ENCODE assay signal across 16 cellular contexts in the genomic region with DNA sequence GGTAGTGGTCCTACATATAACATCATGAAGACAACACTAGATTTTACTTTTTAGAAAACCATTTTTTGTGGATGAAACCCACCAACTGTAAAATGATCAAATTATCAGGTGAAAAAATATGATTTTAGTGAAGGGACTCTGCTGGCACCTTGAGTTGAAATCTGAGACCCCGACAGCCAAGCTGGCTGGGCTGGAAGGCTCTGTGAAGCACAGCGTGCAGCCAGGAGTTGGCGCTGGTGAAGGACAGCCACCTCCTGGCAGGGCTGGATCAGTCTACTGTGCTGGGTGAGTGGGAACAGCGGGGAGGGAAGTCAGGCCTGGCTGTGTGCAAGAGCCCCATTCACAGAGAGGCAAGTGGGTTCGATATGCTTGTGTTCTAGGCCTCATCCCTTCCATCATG. TPM values are rescaled to one million over a fixed set of nuclear protein-coding genes. Genes with fewer than 3 reads are reported as not detected.
DNase-seq lines count a peak whose midpoint lies in the region; ATAC-seq, FAIRE-seq and TF ChIP-seq lines count a peak whose summit lies in the region.
"Had no signal": no experiment of that assay in that cellular context is flagged by ENCODE, and none has a peak within 500 bp of the region (broad histone marks: within the 10 kb centered on the region; RNA-seq: fewer than 3 reads in every experiment).

No MANE protein-coding gene starts in this region.

- no peak overlapping the region for H3K23ac ChIP-seq in IMR-90 (ENCODE audit: low read depth, low read length)

- H3K14ac ChIP-seq in IMR-90 (replicated peaks; ENCODE audit: low read depth, low read length): peak overlapping the region; percentile 58; the same call in 1 of the 2 replicates

- DNase-seq in GM23338 (ENCODE audit: low spot score) (peak; percentile 48), IMR-90 (no peak), cerebellar cortex (ENCODE audit: low spot score) (peak; percentile 45), mesothelial cell of epicardium (ENCODE audit: low spot score in 2 of 2, unreplicated experiment in 2 of 2) (no peak), HK-2 (ENCODE audit: unreplicated experiment) (no peak), GM23248 (no peak), GM19239 (ENCODE audit: insufficient read length, low spot score) (no peak), neural progenitor cell (ENCODE audit: low spot score) (no peak)
- DNase-seq: KBM-7, NCI-H1436, NCI-H2081, NCI-H226, NCI-H748 treated with DMSO at 0.1 percent for 48 hours had no signal

- 0 out of 2 replicates have a peak, but pooled peaks cover 5% of the 10 kb centered on the region for H3K4me1 ChIP-seq in GM23338 (ENCODE audit: insufficient read depth)
- H3K4me1 ChIP-seq in IMR-90 (ENCODE audit: control insufficient read depth, insufficient read depth, low read length): peaks cover 4% of the 10 kb centered on the region; the same call in 1 of the 2 replicates
- H3K4me1 ChIP-seq in GM23248 (ENCODE audit: insufficient read depth): peaks cover 26% of the 10 kb centered on the region
- peaks cover 2% of the 10 kb centered on the region for H3K4me1 ChIP-seq in neural progenitor cell
- H3K4me1 ChIP-seq: A549 had no signal

- H3K9me2 ChIP-seq in GM23338 (ENCODE audit: insufficient read depth): peaks cover 6% of the 10 kb centered on the region; the same call in 1 of the 2 replicates
- H3K9me2 ChIP-seq in GM23248 (ENCODE audit: insufficient read depth): no peaks in the 10 kb centered on the region

- H3K9ac ChIP-seq in IMR-90 (ENCODE audit: low read depth, low read length): no peak overlapping the region
- no peak overlapping the region for H3K9ac ChIP-seq in GM23248
- H3K9ac ChIP-seq in neural progenitor cell: no peak overlapping the region

- H3K4me2 ChIP-seq in GM23338 (no peak overlapping the region), IMR-90 (ENCODE audit: low read depth, low read length) (no peak overlapping the region), GM23248 (ENCODE audit: unreplicated experiment) (no peak overlapping the region), neural progenitor cell (no peak overlapping the region)
- H3K4me2 ChIP-seq: A549 had no signal

- ATAC-seq in GM23338 (peak; percentile 98), IMR-90 (ENCODE audit: low read depth) (no peak)

- CTCF ChIA-PET in IMR-90 (lab: Yijun Ruan, JAX): no interaction called here

- peak overlapping the region; percentile 70; the same call in 1 of the 2 replicates for H2AK5ac ChIP-seq in IMR-90 (ENCODE audit: low read depth, low read length)

- H3K79me2 ChIP-seq in GM23338 (replicated peaks; ENCODE audit: insufficient read depth) (no peaks in the 10 kb centered on the region; the same call in 1 of the 2 replicates), GM23248 (ENCODE audit: insufficient read depth) (peaks cover 100% of the 10 kb centered on the region), neural progenitor cell (ENCODE audit: low read depth) (no peaks in the 10 kb centered on the region)

- peaks cover 14% of the 10 kb centered on the region for H3K4me1 Mint-ChIP-seq in GM23338
- H3K4me1 Mint-ChIP-seq in mesothelial cell of epicardium: peaks cover 13% of the 10 kb centered on the region
- peaks cover 4% of the 10 kb centered on the region for H3K4me1 Mint-ChIP-seq in neural progenitor cell

- no peak for TF ChIP-seq RAD21 in IMR-90 (IDR thresholded peaks at IDR 0.05; ENCODE audit: low read length)

- H4K8ac ChIP-seq in IMR-90 (ENCODE audit: low read depth in 2 of 2, low read length in 2 of 2): peak overlapping the region in 1 of 2 experiments; percentile 48; a peak in 2 of 4 replicates

- no peak overlapping the region; the same call in 1 of the 2 replicates for H4K5ac ChIP-seq in IMR-90 (ENCODE audit: low read depth, low read length)

- H2BK120ac ChIP-seq in IMR-90 (ENCODE audit: low read depth, low read length): no peak overlapping the region

- H3K27ac Mint-ChIP-seq in GM23338 (no peak overlapping the region), mesothelial cell of epicardium (peak overlapping the region; percentile 77), neural progenitor cell (no peak overlapping the region)

- peak overlapping the region; percentile 66 for H2BK5ac ChIP-seq in IMR-90 (ENCODE audit: low read depth, low read length, poor library complexity, severe bottlenecking)

- H3K56ac ChIP-seq in IMR-90 (ENCODE audit: extremely low read depth, insufficient read depth, low read length): no peak overlapping the region

- H3K9me3 Mint-ChIP-seq in GM23338 (peaks cover 26% of the 10 kb centered on the region), mesothelial cell of epicardium (peaks cover 8% of the 10 kb centered on the region), neural progenitor cell (peaks cover 16% of the 10 kb centered on the region)

- no peak for TF ChIP-seq POLR2A in IMR-90 (IDR thresholded peaks at IDR 0.05; ENCODE audit: low read depth, low read length)

- POLR2A ChIA-PET in IMR-90 (lab: Charles Lee; ENCODE audit: unreplicated experiment): interaction anchor here (0.6 kb wide), 1 partner anchor 697 kb away, joined by 3 read pairs; no protein-coding TSS in a partner anchor

- WGBS in IMR-90 (ENCODE audit: extremely low coverage in 2 of 2, insufficient read length in 1 of 2), 2 experiments: no CpG with 5 or more reads among the region's 5 CpGs
- 74 to 80% methylated on average over 5 of the region's 5 CpGs for WGBS in GM23248 (ENCODE audit: low coverage in 1 of 2, low lambda C conversion rate in 2 of 2, missing lambda C conversion rate in 2 of 2), 2 experiments

- H3K4ac ChIP-seq in IMR-90 (ENCODE audit: low read depth, low read length): no peak overlapping the region; the same call in 1 of the 2 replicates

- TF ChIP-seq CTCF in GM23338 (conservative IDR thresholded peaks at IDR 0.05; ENCODE audit: low read depth in 2 of 2) (peak in 1 of 2 experiments; percentile 60; a peak in 2 of 4 replicates), IMR-90 (conservative IDR thresholded peaks at IDR 0.05; ENCODE audit: low read depth, low read length) (no peak), mesothelial cell of epicardium (IDR thresholded peaks at IDR 0.05; ENCODE audit: unreplicated experiment) (no peak), neural progenitor cell (IDR thresholded peaks at IDR 0.05) (no peak)

- no peak overlapping the region for H2AK9ac ChIP-seq in IMR-90 (replicated peaks; ENCODE audit: low read depth, low read length, poor library complexity)

- intact Hi-C loops in IMR-90 (cut with micrococcal nuclease): loop anchor here (5.0 kb wide), 1 partner anchor 40 kb away; no protein-coding TSS in a partner anchor

- dilution Hi-C loops in IMR-90 (cut with HindIII; ENCODE audit: low sequenced_read_pairs, unreplicated experiment): no loop called here

- no peak overlapping the region for H2BK20ac ChIP-seq in IMR-90 (ENCODE audit: low read depth, low read length)

- H3K4me3 Mint-ChIP-seq in GM23338 (no peak overlapping the region), mesothelial cell of epicardium (no peak overlapping the region), neural progenitor cell (no peak overlapping the region)

- peaks cover 19% of the 10 kb centered on the region; the same call in 2 of the 3 replicates for H3K36me3 Mint-ChIP-seq in GM23338 (ENCODE audit: low read depth)
- H3K36me3 Mint-ChIP-seq in mesothelial cell of epicardium: peaks cover 9% of the 10 kb centered on the region
- H3K36me3 Mint-ChIP-seq in neural progenitor cell: peaks cover 8% of the 10 kb centered on the region

- peaks cover 4% of the 10 kb centered on the region for H3K27me3 Mint-ChIP-seq in GM23338 (ENCODE audit: insufficient read depth, low read depth, poor library complexity)
- no peaks in the 10 kb centered on the region for H3K27me3 Mint-ChIP-seq in mesothelial cell of epicardium (ENCODE audit: low read depth)
- H3K27me3 Mint-ChIP-seq in neural progenitor cell (ENCODE audit: insufficient read depth, low read depth): peaks cover 2% of the 10 kb centered on the region

- H2BK15ac ChIP-seq in IMR-90 (ENCODE audit: low read depth, low read length): no peak overlapping the region

- no peak overlapping the region for H3K27ac ChIP-seq in GM23338 (ENCODE audit: low read depth)
- no peak overlapping the region; the same call in 1 of the 2 replicates for H3K27ac ChIP-seq in IMR-90 (ENCODE audit: insufficient read depth, low read length)
- no peak overlapping the region for H3K27ac ChIP-seq in GM23248
- no peak overlapping the region for H3K27ac ChIP-seq in neural progenitor cell
- H3K27ac ChIP-seq: A549, RWPE1 had no signal

- H3K36me3 ChIP-seq in GM23338 (ENCODE audit: insufficient read depth) (no peaks in the 10 kb centered on the region), IMR-90 (ENCODE audit: control insufficient read depth, insufficient read depth, low read length) (0 out of 2 replicates have a peak, but pooled peaks cover 1% of the 10 kb centered on the region), GM23248 (ENCODE audit: low read depth) (no peaks in the 10 kb centered on the region; the same call in 1 of the 2 replicates), neural progenitor cell (no peaks in the 10 kb centered on the region)
- H3K36me3 ChIP-seq: HAP-1 had no signal

- H3K27me3 ChIP-seq in GM23338 (ENCODE audit: insufficient read depth) (no peaks in the 10 kb centered on the region), IMR-90 (ENCODE audit: control insufficient read depth, insufficient read depth, low read length) (no peaks in the 10 kb centered on the region), GM23248 (replicated peaks; ENCODE audit: insufficient read depth) (no peaks in the 10 kb centered on the region), neural progenitor cell (no peaks in the 10 kb centered on the region)

- no peaks in the 10 kb centered on the region for H4K20me1 ChIP-seq in GM23338 (replicated peaks; ENCODE audit: insufficient read depth)
- H4K20me1 ChIP-seq in IMR-90 (ENCODE audit: insufficient read depth, low read length): peaks cover 9% of the 10 kb centered on the region; the same call in 1 of the 2 replicates
- H4K20me1 ChIP-seq in GM23248 (ENCODE audit: insufficient read depth): no peaks in the 10 kb centered on the region
- no peaks in the 10 kb centered on the region for H4K20me1 ChIP-seq in neural progenitor cell (ENCODE audit: low read depth)

- no peak overlapping the region for H3K4me3 ChIP-seq in GM23338
- no peak overlapping the region for H3K4me3 ChIP-seq in IMR-90 (ENCODE audit: insufficient read depth, low read depth, low read length)
- no peak overlapping the region for H3K4me3 ChIP-seq in GM23248
- H3K4me3 ChIP-seq in neural progenitor cell: no peak overlapping the region
- H3K4me3 ChIP-seq: A549, HAP-1 had no signal

- no peak overlapping the region for H2AFZ ChIP-seq in GM23338
- no peak overlapping the region for H2AFZ ChIP-seq in IMR-90 (replicated peaks; ENCODE audit: low read length, poor library complexity)
- H2AFZ ChIP-seq in GM23248: no peak overlapping the region
- H2AFZ ChIP-seq in neural progenitor cell (replicated peaks): no peak overlapping the region

- no TSS peak for BruUV-seq in IMR-90 (replicated peaks; lab: Mats Ljungman, UMichigan)

- no peak for FAIRE-seq in GM19239 (lab: Jason Lieb, UNC)
- FAIRE-seq: A549 had no signal

- H3K9me3 ChIP-seq in IMR-90 (ENCODE audit: control insufficient read depth, insufficient read depth, low read length) (peaks cover 10% of the 10 kb centered on the region), GM23248 (ENCODE audit: low read depth) (no peaks in the 10 kb centered on the region), neural progenitor cell (ENCODE audit: low read depth) (no peaks in the 10 kb centered on the region)
- H3K9me3 ChIP-seq: A549, HAP-1 had no signal

- H3F3A ChIP-seq in GM23338 (replicated peaks; ENCODE audit: low read depth): no peaks in the 10 kb centered on the region
- peaks cover 59% of the 10 kb centered on the region for H3F3A ChIP-seq in GM23248 (ENCODE audit: insufficient read depth)
- no peaks in the 10 kb centered on the region for H3F3A ChIP-seq in neural progenitor cell (ENCODE audit: low read depth)

- 0 out of 2 replicates have a peak overlapping the region, but pooled peaks have one; percentile 28 for H4K91ac ChIP-seq in IMR-90 (ENCODE audit: insufficient read depth, low read depth, low read length)

- in situ Hi-C loops in IMR-90 (cut with MboI; ENCODE audit: low sequenced_read_pairs) (no loop called here), GM23248 (cut with MboI) (no loop called here)

- H3K79me1 ChIP-seq in IMR-90 (ENCODE audit: low read depth in 1 of 2, low read length in 2 of 2): peaks cover 36 to 73% of the 10 kb centered on the region in 2 experiments

- no peak overlapping the region; the same call in 1 of the 2 replicates for H3K18ac ChIP-seq in IMR-90 (ENCODE audit: low read depth, low read length)

- H3K9me1 ChIP-seq in IMR-90 (ENCODE audit: insufficient read depth, low read length): peaks cover 14% of the 10 kb centered on the region

RNA-seq across cellular contexts. Expression of a gene that starts 47.9 kb away (rescaled TPM):
- total RNA-seq in GM23338 (2014; rRNA removed; shearing (Covaris generic)): 35.4 and 41.7 TPM in 2 replicates
- polyA plus RNA-seq in GM23338 (2016; fragmentation: Nextera tagmentation; extraction: Ambion mirVana) (29.4 and 30.3 TPM in 2 replicates), IMR-90 (2012; rRNA removed) (78.0 and 89.0 TPM in 2 replicates), GM23248 (2016; fragmentation: Nextera tagmentation; extraction: Ambion mirVana) (234 and 238 TPM in 2 replicates)
- total RNA-seq in IMR-90 (2012; rRNA removed) (94.5 and 108 TPM in 2 replicates), mesothelial cell of epicardium (26.1 to 28.9 TPM (median 27.3 TPM) in 3 replicates), neural progenitor cell (ENCODE audit: low replicate concordance) (18.9 and 23.1 TPM in 2 replicates)
- 18.8 and 40.9 TPM in 2 replicates for polyA plus RNA-seq in IMR-90 (2012; cell fraction: cytosol; rRNA removed)
- 9.2 and 40.9 TPM in 2 replicates for polyA plus RNA-seq in IMR-90 (2012; cell fraction: nucleus; rRNA removed; ENCODE audit: low replicate concordance)
- 162 and 168 TPM in 2 replicates for total RNA-seq in GM23248 (2014; rRNA removed; shearing (Covaris generic))

Comparison
In these comparisons a context has a peak if more than half of its experiments do, and no peak if none do; other contexts are left out.
1. DNase-seq: peak in GM23338 (single experiment) and cerebellar cortex (single experiment); none in IMR-90 (single experiment), mesothelial cell of epicardium (0 of 2), HK-2 (single experiment), GM23248 (single experiment), GM19239 (single experiment) and neural progenitor cell (single experiment).